12 cellular contexts compared by ENCODE assay signal in genomic region chr9:80156725-80157124, GRCh38.
DNase-seq lines count a peak whose midpoint lies in the region; ATAC-seq and TF ChIP-seq lines count a peak whose summit lies in the region.
"Had no signal": no experiment of that assay in that cellular context is flagged by ENCODE, and none has a peak within 500 bp of the region (broad histone marks: within the 10 kb centered on the region; RNA-seq: fewer than 3 reads in every experiment).

No MANE protein-coding gene starts in this region.

- H3K9me3 Mint-ChIP-seq in activated CD8-positive, alpha-beta memory T cell treated with anti-CD3 and anti-CD28 coated beads, Interleukin-2, amount 10 ng/mL, durations not matched to agents 7 days and 5 days (ENCODE audit: low read depth), result no peaks in the 10 kb centered on the region
- H3K9me3 Mint-ChIP-seq: activated CD4-positive, alpha-beta memory T cell treated with anti-CD3 and anti-CD28 coated beads, Interleukin-2, amount 10 ng/mL, durations not matched to agents 7 days and 5 days had no signal

- no peak overlapping the region for H3K4me3 Mint-ChIP-seq in activated CD8-positive, alpha-beta memory T cell treated with anti-CD3 and anti-CD28 coated beads, Interleukin-2, amount 10 ng/mL, durations not matched to agents 7 days and 5 days
- H3K4me3 Mint-ChIP-seq: activated CD4-positive, alpha-beta memory T cell treated with anti-CD3 and anti-CD28 coated beads, Interleukin-2, amount 10 ng/mL, durations not matched to agents 7 days and 5 days; endodermal cell; naive thymus-derived CD4-positive, alpha-beta T cell had no signal

- ATAC-seq in GM18498 (IDR thresholded peaks at IDR 0.05; ENCODE audit: unreplicated experiment), result peak; percentile 82
- ATAC-seq in GM19468 (IDR thresholded peaks at IDR 0.05; ENCODE audit: extremely low read depth, unreplicated experiment), result peak; percentile 55
- ATAC-seq in HG02973 (IDR thresholded peaks at IDR 0.05; ENCODE audit: unreplicated experiment), result peak; percentile 69
- no peak for ATAC-seq in omental fat pad (ENCODE audit: low FRiP score)
- no peak for ATAC-seq in activated CD8-positive, alpha-beta memory T cell treated with anti-CD3 and anti-CD28 coated beads, Interleukin-2, amount 10 ng/mL, durations not matched to agents 7 days and 5 days
- ATAC-seq: naive thymus-derived CD4-positive, alpha-beta T cell had no signal

- no peak for TF ChIP-seq CTCF in omental fat pad (IDR thresholded peaks at IDR 0.05)

- DNase-seq in NCI-H69 (lab: John Stamatoyannopoulos, UW) (peak; percentile 87), omental fat pad (ENCODE audit: low spot score) (no peak), NCI-H2081 (lab: John Stamatoyannopoulos, UW) (no peak), epidermal melanocyte (ENCODE audit: insufficient read length, low spot score) (no peak)
- no peak for DNase-seq in activated CD8-positive, alpha-beta memory T cell treated with anti-CD3 and anti-CD28 coated beads, Interleukin-2, amount 10 ng/mL, durations not matched to agents 7 days and 5 days
- DNase-seq: activated CD4-positive, alpha-beta memory T cell treated with anti-CD3 and anti-CD28 coated beads, Interleukin-2, amount 10 ng/mL, durations not matched to agents 7 days and 5 days; naive thymus-derived CD4-positive, alpha-beta T cell; Right ventricle myocardium superior had no signal

- CTCF ChIA-PET in activated CD8-positive, alpha-beta memory T cell treated with anti-CD3 and anti-CD28 coated beads, Interleukin-2, amount 10 ng/mL, durations not matched to agents 7 days and 5 days (lab: Charles Lee), result no interaction called here

- H3K4me1 Mint-ChIP-seq in activated CD8-positive, alpha-beta memory T cell treated with anti-CD3 and anti-CD28 coated beads, Interleukin-2, amount 10 ng/mL, durations not matched to agents 7 days and 5 days, result no peaks in the 10 kb centered on the region
- H3K4me1 Mint-ChIP-seq: activated CD4-positive, alpha-beta memory T cell treated with anti-CD3 and anti-CD28 coated beads, Interleukin-2, amount 10 ng/mL, durations not matched to agents 7 days and 5 days; naive thymus-derived CD4-positive, alpha-beta T cell had no signal

- no peaks in the 10 kb centered on the region for H3K27me3 Mint-ChIP-seq in activated CD8-positive, alpha-beta memory T cell treated with anti-CD3 and anti-CD28 coated beads, Interleukin-2, amount 10 ng/mL, durations not matched to agents 7 days and 5 days

- no peak overlapping the region for H3K27ac Mint-ChIP-seq in activated CD8-positive, alpha-beta memory T cell treated with anti-CD3 and anti-CD28 coated beads, Interleukin-2, amount 10 ng/mL, durations not matched to agents 7 days and 5 days
- H3K27ac Mint-ChIP-seq: activated CD4-positive, alpha-beta memory T cell treated with anti-CD3 and anti-CD28 coated beads, Interleukin-2, amount 10 ng/mL, durations not matched to agents 7 days and 5 days; naive thymus-derived CD4-positive, alpha-beta T cell had no signal

- no peaks in the 10 kb centered on the region for H3K36me3 Mint-ChIP-seq in activated CD8-positive, alpha-beta memory T cell treated with anti-CD3 and anti-CD28 coated beads, Interleukin-2, amount 10 ng/mL, durations not matched to agents 7 days and 5 days
- H3K36me3 Mint-ChIP-seq: naive thymus-derived CD4-positive, alpha-beta T cell had no signal

Comparison
In these comparisons a context has a peak if more than half of its experiments do, and no peak if none do; other contexts are left out.
1. ATAC-seq: peak in GM18498 (single experiment), GM19468 (single experiment) and HG02973 (single experiment); none in omental fat pad (single experiment) and activated CD8-positive, alpha-beta memory T cell treated with anti-CD3 and anti-CD28 coated beads, Interleukin-2, amount 10 ng/mL, durations not matched to agents 7 days and 5 days (single experiment).